Comparison of ENCODE assay signal across 1 cellular context in genomic region chr1:33346921-33347649, GRCh38.
A peak's percentile ranks its signal among the peaks of the same experiment; 100 is the strongest.
TF ChIP-seq lines count a peak whose summit lies in the region.

No MANE protein-coding gene starts in this region.

TF ChIP-seq in HepG2, 621 proteins besides CTCF, POLR2A, EP300 and RAD21 (continued from another document and continues in another):
- TF ChIP-seq, protein P1, sequence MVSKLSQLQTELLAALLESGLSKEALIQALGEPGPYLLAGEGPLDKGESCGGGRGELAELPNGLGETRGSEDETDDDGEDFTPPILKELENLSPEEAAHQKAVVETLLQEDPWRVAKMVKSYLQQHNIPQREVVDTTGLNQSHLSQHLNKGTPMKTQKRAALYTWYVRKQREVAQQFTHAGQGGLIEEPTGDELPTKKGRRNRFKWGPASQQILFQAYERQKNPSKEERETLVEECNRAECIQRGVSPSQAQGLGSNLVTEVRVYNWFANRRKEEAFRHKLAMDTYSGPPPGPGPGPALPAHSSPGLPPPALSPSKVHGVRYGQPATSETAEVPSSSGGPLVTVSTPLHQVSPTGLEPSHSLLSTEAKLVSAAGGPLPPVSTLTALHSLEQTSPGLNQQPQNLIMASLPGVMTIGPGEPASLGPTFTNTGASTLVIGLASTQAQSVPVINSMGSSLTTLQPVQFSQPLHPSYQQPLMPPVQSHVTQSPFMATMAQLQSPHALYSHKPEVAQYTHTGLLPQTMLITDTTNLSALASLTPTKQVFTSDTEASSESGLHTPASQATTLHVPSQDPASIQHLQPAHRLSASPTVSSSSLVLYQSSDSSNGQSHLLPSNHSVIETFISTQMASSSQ (IDR thresholded peaks at IDR 0.05; ENCODE audit: low read depth): peak; percentile 92
- TF ChIP-seq, protein P1 (CRISPR knock-in tag; IDR thresholded peaks at IDR 0.05; ENCODE audit: borderline replicate concordance): peak; percentile 95
- TF ChIP-seq, protein P2, sequence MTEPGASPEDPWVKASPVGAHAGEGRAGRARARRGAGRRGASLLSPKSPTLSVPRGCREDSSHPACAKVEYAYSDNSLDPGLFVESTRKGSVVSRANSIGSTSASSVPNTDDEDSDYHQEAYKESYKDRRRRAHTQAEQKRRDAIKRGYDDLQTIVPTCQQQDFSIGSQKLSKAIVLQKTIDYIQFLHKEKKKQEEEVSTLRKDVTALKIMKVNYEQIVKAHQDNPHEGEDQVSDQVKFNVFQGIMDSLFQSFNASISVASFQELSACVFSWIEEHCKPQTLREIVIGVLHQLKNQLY (CRISPR knock-in tag; IDR thresholded peaks at IDR 0.05): 0 out of 2 replicates have a peak, but pooled peaks have one; percentile 17
- peak; percentile 40; the same call in 1 of the 2 replicates for TF ChIP-seq GABPB1 (CRISPR knock-in tag; IDR thresholded peaks at IDR 0.05)
- no peak for TF ChIP-seq SIN3B (IDR thresholded peaks at IDR 0.05; ENCODE audit: low read length)
- TF ChIP-seq ASH2L (IDR thresholded peaks at IDR 0.05; ENCODE audit: insufficient read length, low read depth, low read length): peak; percentile 50
- TF ChIP-seq, protein P3, sequence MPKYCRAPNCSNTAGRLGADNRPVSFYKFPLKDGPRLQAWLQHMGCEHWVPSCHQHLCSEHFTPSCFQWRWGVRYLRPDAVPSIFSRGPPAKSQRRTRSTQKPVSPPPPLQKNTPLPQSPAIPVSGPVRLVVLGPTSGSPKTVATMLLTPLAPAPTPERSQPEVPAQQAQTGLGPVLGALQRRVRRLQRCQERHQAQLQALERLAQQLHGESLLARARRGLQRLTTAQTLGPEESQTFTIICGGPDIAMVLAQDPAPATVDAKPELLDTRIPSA (CRISPR knock-in tag; IDR thresholded peaks at IDR 0.05; ENCODE audit: borderline replicate concordance): no peak
- TF ChIP-seq RBM22 (optimal IDR thresholded peaks at IDR 0.05; ENCODE audit: low read length): no peak
- peak; percentile 60 for TF ChIP-seq SALL1 (CRISPR knock-in tag; IDR thresholded peaks at IDR 0.05)
- TF ChIP-seq, protein P4, sequence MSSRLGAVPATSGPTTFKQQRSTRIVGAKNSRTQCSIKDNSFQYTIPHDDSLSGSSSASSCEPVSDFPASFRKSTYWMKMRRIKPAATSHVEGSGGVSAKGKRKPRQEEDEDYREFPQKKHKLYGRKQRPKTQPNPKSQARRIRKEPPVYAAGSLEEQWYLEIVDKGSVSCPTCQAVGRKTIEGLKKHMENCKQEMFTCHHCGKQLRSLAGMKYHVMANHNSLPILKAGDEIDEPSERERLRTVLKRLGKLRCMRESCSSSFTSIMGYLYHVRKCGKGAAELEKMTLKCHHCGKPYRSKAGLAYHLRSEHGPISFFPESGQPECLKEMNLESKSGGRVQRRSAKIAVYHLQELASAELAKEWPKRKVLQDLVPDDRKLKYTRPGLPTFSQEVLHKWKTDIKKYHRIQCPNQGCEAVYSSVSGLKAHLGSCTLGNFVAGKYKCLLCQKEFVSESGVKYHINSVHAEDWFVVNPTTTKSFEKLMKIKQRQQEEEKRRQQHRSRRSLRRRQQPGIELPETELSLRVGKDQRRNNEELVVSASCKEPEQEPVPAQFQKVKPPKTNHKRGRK (CRISPR knock-in tag; IDR thresholded peaks at IDR 0.05): no peak
- TF ChIP-seq NFE2L2 (IDR thresholded peaks at IDR 0.05; ENCODE audit: low read length): no peak
- no peak for TF ChIP-seq GRHL1 (CRISPR knock-in tag; conservative IDR thresholded peaks at IDR 0.05)
- no peak for TF ChIP-seq HNF4G (IDR thresholded peaks at IDR 0.05; ENCODE audit: borderline replicate concordance, low read depth, low read length)
- peak; percentile 42; the same call in 1 of the 2 replicates for TF ChIP-seq HNF4G (CRISPR knock-in tag; IDR thresholded peaks at IDR 0.05; ENCODE audit: borderline replicate concordance, low read depth)
- TF ChIP-seq HMG20A (CRISPR knock-in tag; IDR thresholded peaks at IDR 0.05; ENCODE audit: borderline replicate concordance): 0 out of 2 replicates have a peak, but pooled peaks have one; percentile 14
- TF ChIP-seq ZNF256 (CRISPR knock-in tag; conservative IDR thresholded peaks at IDR 0.05): no peak
- TF ChIP-seq SOX13 (IDR thresholded peaks at IDR 0.05): peak; percentile 37; the same call in 1 of the 2 replicates
- TF ChIP-seq SOX13 (CRISPR knock-in tag; conservative IDR thresholded peaks at IDR 0.05 in 1 of 2, IDR thresholded peaks at IDR 0.05 in 1 of 2): peak in 1 of 2 experiments; percentile 64; a peak in 2 of 4 replicates
- no peak; the same call in 1 of the 2 replicates for TF ChIP-seq TCF7 (IDR thresholded peaks at IDR 0.05; ENCODE audit: low read depth)
- peak; percentile 62; the same call in 1 of the 2 replicates for TF ChIP-seq CEBPB (IDR thresholded peaks at IDR 0.05; ENCODE audit: borderline replicate concordance, low read depth, low read length)
- no peak for TF ChIP-seq ZNF263 (CRISPR knock-in tag; IDR thresholded peaks at IDR 0.05)
- no peak for TF ChIP-seq ZC3H13 (CRISPR knock-in tag; IDR thresholded peaks at IDR 0.05)
- no peak for TF ChIP-seq ATF6 (CRISPR knock-in tag; conservative IDR thresholded peaks at IDR 0.05)
- no peak; the same call in 1 of the 2 replicates for TF ChIP-seq ZNF441 (CRISPR knock-in tag; IDR thresholded peaks at IDR 0.05; ENCODE audit: borderline replicate concordance)
- no peak for TF ChIP-seq SUZ12 (IDR thresholded peaks at IDR 0.05; ENCODE audit: low read depth, low read length)
- no peak for TF ChIP-seq HES4 (CRISPR knock-in tag; IDR thresholded peaks at IDR 0.05; ENCODE audit: borderline replicate concordance)
- TF ChIP-seq ZNF720 (CRISPR knock-in tag; IDR thresholded peaks at IDR 0.05): no peak
- TF ChIP-seq, protein P5, sequence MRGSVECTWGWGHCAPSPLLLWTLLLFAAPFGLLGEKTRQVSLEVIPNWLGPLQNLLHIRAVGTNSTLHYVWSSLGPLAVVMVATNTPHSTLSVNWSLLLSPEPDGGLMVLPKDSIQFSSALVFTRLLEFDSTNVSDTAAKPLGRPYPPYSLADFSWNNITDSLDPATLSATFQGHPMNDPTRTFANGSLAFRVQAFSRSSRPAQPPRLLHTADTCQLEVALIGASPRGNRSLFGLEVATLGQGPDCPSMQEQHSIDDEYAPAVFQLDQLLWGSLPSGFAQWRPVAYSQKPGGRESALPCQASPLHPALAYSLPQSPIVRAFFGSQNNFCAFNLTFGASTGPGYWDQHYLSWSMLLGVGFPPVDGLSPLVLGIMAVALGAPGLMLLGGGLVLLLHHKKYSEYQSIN (CRISPR knock-in tag; IDR thresholded peaks at IDR 0.05; ENCODE audit: borderline replicate concordance): no peak
- TF ChIP-seq POLR2G (IDR thresholded peaks at IDR 0.05; ENCODE audit: low read depth, low read length): peak; percentile 87
- no peak for TF ChIP-seq ZNF768 (CRISPR knock-in tag; IDR thresholded peaks at IDR 0.05)
- TF ChIP-seq ZNF652 (CRISPR knock-in tag; IDR thresholded peaks at IDR 0.05; ENCODE audit: borderline replicate concordance, low read depth): 0 out of 2 replicates have a peak, but pooled peaks have one; percentile 12
- TF ChIP-seq MIER3 (CRISPR knock-in tag; IDR thresholded peaks at IDR 0.05; ENCODE audit: borderline replicate concordance): peak; percentile 68; the same call in 1 of the 2 replicates
- no peak for TF ChIP-seq IRF9 (CRISPR knock-in tag; IDR thresholded peaks at IDR 0.05; ENCODE audit: borderline replicate concordance)
- TF ChIP-seq ZBTB37 (CRISPR knock-in tag; IDR thresholded peaks at IDR 0.05): no peak
- TF ChIP-seq RFX1 (IDR thresholded peaks at IDR 0.05): no peak
- TF ChIP-seq ZNF780A (CRISPR knock-in tag; IDR thresholded peaks at IDR 0.05): no peak
- TF ChIP-seq FOXP1 (IDR thresholded peaks at IDR 0.05): no peak
- TF ChIP-seq FOXP1 (CRISPR knock-in tag; IDR thresholded peaks at IDR 0.05): peak; percentile 42
- TF ChIP-seq FOXK2 (IDR thresholded peaks at IDR 0.05): peak; percentile 33; the same call in 1 of the 2 replicates
- TF ChIP-seq FOXP4 (CRISPR knock-in tag; IDR thresholded peaks at IDR 0.05): 0 out of 2 replicates have a peak, but pooled peaks have one; percentile 33
- TF ChIP-seq RCOR2 (CRISPR knock-in tag; IDR thresholded peaks at IDR 0.05): no peak
- no peak for TF ChIP-seq HNRNPLL (IDR thresholded peaks at IDR 0.05; ENCODE audit: low read depth, low read length, poor library complexity, severe bottlenecking)
- TF ChIP-seq SP2 (CRISPR knock-in tag; IDR thresholded peaks at IDR 0.05): no peak
- peak; percentile 64; the same call in 1 of the 2 replicates for TF ChIP-seq ZNF556 (CRISPR knock-in tag; IDR thresholded peaks at IDR 0.05; ENCODE audit: borderline replicate concordance)
- TF ChIP-seq RARG (CRISPR knock-in tag; IDR thresholded peaks at IDR 0.05; ENCODE audit: low read depth): no peak
- TF ChIP-seq DNMT1 (CRISPR knock-in tag; IDR thresholded peaks at IDR 0.05): no peak
- TF ChIP-seq GATA4 (IDR thresholded peaks at IDR 0.05; ENCODE audit: borderline replicate concordance, low read depth): no peak; the same call in 1 of the 2 replicates
- no peak for TF ChIP-seq EEA1 (CRISPR knock-in tag; IDR thresholded peaks at IDR 0.05; ENCODE audit: borderline replicate concordance)
- no peak for TF ChIP-seq ZBTB3 (CRISPR knock-in tag; IDR thresholded peaks at IDR 0.05; ENCODE audit: borderline replicate concordance, low read depth)
- TF ChIP-seq HNRNPUL1 (IDR thresholded peaks at IDR 0.05; ENCODE audit: low read depth, low read length): no peak
- no peak for TF ChIP-seq MXD3 (CRISPR knock-in tag; IDR thresholded peaks at IDR 0.05)
